9 cellular contexts compared by ENCODE assay signal in genomic region chr10:3814832-3815209, GRCh38.
"Had no signal": no experiment of that assay in that cellular context is flagged by ENCODE, and none has a peak within 500 bp of the region (broad histone marks: within the 10 kb centered on the region; RNA-seq: fewer than 3 reads in every experiment).

No MANE protein-coding gene starts in this region.

- H2AFZ ChIP-seq: neural progenitor cell had no signal

- H3K4me3 Mint-ChIP-seq: neural progenitor cell had no signal

- H3K9ac ChIP-seq: neural progenitor cell had no signal

- DNase-seq: activated gamma-delta T cell, adrenal gland, islet precursor cell, midbrain, right lobe of liver, spleen had no signal

- H3K4me1 ChIP-seq: neural progenitor cell had no signal

- H3K27me3 ChIP-seq: adrenal gland, neural progenitor cell, right lobe of liver, spleen had no signal

- ATAC-seq: esophagus mucosa, right lobe of liver had no signal

- H3K27ac ChIP-seq: adrenal gland, neural progenitor cell, right lobe of liver, spleen had no signal

- H3K9me3 ChIP-seq: adrenal gland, right lobe of liver, spleen had no signal

- H3K36me3 Mint-ChIP-seq: neural progenitor cell had no signal

- H3K4me2 ChIP-seq: neural progenitor cell had no signal

- H3K27ac Mint-ChIP-seq: neural progenitor cell had no signal

- H3K36me3 ChIP-seq: adrenal gland, neural progenitor cell, right lobe of liver, spleen had no signal

- H3K4me3 ChIP-seq: adrenal gland, lung, neural progenitor cell, right lobe of liver, spleen had no signal
